Comparison of ENCODE assay signal across 13 cellular contexts in the genomic region with DNA sequence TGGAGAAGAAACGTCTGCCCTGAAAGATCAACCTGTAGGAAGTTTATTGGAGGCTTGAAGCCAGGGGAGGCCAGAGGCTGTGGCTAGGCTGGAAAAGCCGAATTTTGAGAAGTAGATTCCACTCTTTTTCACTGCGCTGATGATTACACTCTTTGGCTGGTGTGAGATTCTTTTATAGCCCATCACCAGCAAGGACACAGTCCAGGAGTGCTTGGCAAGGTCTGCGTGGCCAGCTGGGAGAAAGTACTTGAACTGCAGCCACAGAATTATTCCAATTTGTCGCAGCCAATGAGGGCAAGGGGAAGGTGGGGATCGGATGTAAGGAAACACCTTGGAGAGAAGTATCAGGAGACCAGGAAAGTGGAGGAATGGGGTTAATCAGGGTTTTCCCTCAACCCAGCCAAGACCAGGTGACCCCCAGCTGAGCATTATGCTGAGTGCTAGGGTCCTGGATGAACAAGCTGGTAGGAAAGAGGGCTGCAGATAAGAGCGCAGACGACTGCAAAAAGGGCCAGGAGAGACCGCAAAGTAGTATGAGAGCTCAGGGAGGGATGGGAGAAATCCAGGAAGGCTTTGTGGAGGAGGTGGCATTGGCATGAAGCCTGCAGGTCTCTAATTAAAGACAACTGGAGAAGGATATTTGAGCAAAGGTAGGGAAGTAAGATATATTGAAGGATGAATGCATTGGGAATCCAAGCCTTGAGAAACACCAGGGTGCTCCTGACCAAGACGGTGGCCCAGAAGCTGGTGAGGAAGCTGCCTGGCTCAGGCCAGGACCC. TPM values are rescaled to one million over a fixed set of nuclear protein-coding genes. Genes with fewer than 3 reads are reported as not detected.
DNase-seq lines count a peak whose midpoint lies in the region; ATAC-seq and TF ChIP-seq lines count a peak whose summit lies in the region.
"Had no signal": no experiment of that assay in that cellular context is flagged by ENCODE, and none has a peak within 500 bp of the region (broad histone marks: within the 10 kb centered on the region; RNA-seq: fewer than 3 reads in every experiment).

No MANE protein-coding gene starts in this region.

- H3K36me3 Mint-ChIP-seq in activated CD4-positive, alpha-beta T cell treated with anti-CD3 and anti-CD28 coated beads, Interleukin-2, amount 10 ng/mL, durations not matched to agents 24 days and 14 days (ENCODE audit: low read depth) = peaks cover 56% of the 10 kb centered on the region
- peaks cover 95% of the 10 kb centered on the region for H3K36me3 Mint-ChIP-seq in stimulated activated effector memory CD8-positive, alpha-beta T cell treated with anti-CD3 and anti-CD28 coated beads, Interleukin-12 subunit alpha, Interleukin-12 subunit beta, amount 100 ng/mL, for 72 hours

- peak overlapping the region; percentile 35; the same call in 1 of the 2 replicates for H3K27ac ChIP-seq in VCaP
- peak overlapping the region; percentile 53 to 57 for H3K27ac ChIP-seq in right atrium auricular region
- H3K27ac ChIP-seq: cardiac muscle cell, left lung, SJSA1, upper lobe of left lung had no signal

- H3K4me3 Mint-ChIP-seq in activated CD4-positive, alpha-beta T cell treated with anti-CD3 and anti-CD28 coated beads, Interleukin-2, amount 10 ng/mL, durations not matched to agents 24 days and 14 days = no peak overlapping the region
- no peak overlapping the region for H3K4me3 Mint-ChIP-seq in stimulated activated effector memory CD8-positive, alpha-beta T cell treated with anti-CD3 and anti-CD28 coated beads, Interleukin-12 subunit alpha, Interleukin-12 subunit beta, amount 100 ng/mL, for 72 hours

- H3K36me3 ChIP-seq in right atrium auricular region = peaks cover 31% of the 10 kb centered on the region
- H3K36me3 ChIP-seq: cardiac muscle cell had no signal

- POLR2A ChIA-PET in GM10248 (lab: Yijun Ruan, JAX) = no interaction called here

- no peak overlapping the region for H3K4me3 ChIP-seq in right atrium auricular region
- H3K4me3 ChIP-seq: cardiac muscle cell, left lung, SJSA1, upper lobe of left lung had no signal

- no peaks in the 10 kb centered on the region for H3K27me3 ChIP-seq in right atrium auricular region
- H3K27me3 ChIP-seq: cardiac muscle cell, left lung, SJSA1, upper lobe of left lung had no signal

- CTCF ChIA-PET in GM10248 (lab: Yijun Ruan, JAX) = interaction anchor here (0.7 to 2.3 kb wide), 6 partner anchors 12 to 56 kb away, joined by 3 to 9 read pairs (median 4); no protein-coding TSS in a partner anchor

- peaks cover 0 to 55% of the 10 kb centered on the region in 2 donors for H3K4me1 ChIP-seq in right atrium auricular region
- H3K4me1 ChIP-seq: SJSA1 had no signal

- intact Hi-C loops in activated CD4-positive, alpha-beta T cell treated with anti-CD3 and anti-CD28 coated beads, Interleukin-2, amount 10 ng/mL, durations not matched to agents 24 days and 14 days (cut with micrococcal nuclease) = no loop called here

- TF ChIP-seq CTCF in VCaP (conservative IDR thresholded peaks at IDR 0.05) (no peak), right atrium auricular region (IDR thresholded peaks at IDR 0.05) (no peak), GM10248 (IDR thresholded peaks at IDR 0.05; ENCODE audit: control extremely low read depth, extremely low read depth, low read depth, missing control alignments) (no peak)

- H3K27me3 Mint-ChIP-seq in activated CD4-positive, alpha-beta T cell treated with anti-CD3 and anti-CD28 coated beads, Interleukin-2, amount 10 ng/mL, durations not matched to agents 24 days and 14 days = no peaks in the 10 kb centered on the region

- H3K4me1 Mint-ChIP-seq in activated CD4-positive, alpha-beta T cell treated with anti-CD3 and anti-CD28 coated beads, Interleukin-2, amount 10 ng/mL, durations not matched to agents 24 days and 14 days = peaks cover 10% of the 10 kb centered on the region
- H3K4me1 Mint-ChIP-seq in stimulated activated effector memory CD8-positive, alpha-beta T cell treated with anti-CD3 and anti-CD28 coated beads, Interleukin-12 subunit alpha, Interleukin-12 subunit beta, amount 100 ng/mL, for 72 hours = peaks cover 31% of the 10 kb centered on the region

- peak overlapping the region; percentile 23 for H3K27ac Mint-ChIP-seq in activated CD4-positive, alpha-beta T cell treated with anti-CD3 and anti-CD28 coated beads, Interleukin-2, amount 10 ng/mL, durations not matched to agents 24 days and 14 days
- peak overlapping the region; percentile 90 for H3K27ac Mint-ChIP-seq in stimulated activated effector memory CD8-positive, alpha-beta T cell treated with anti-CD3 and anti-CD28 coated beads, Interleukin-12 subunit alpha, Interleukin-12 subunit beta, amount 100 ng/mL, for 72 hours

- no peaks in the 10 kb centered on the region for H3K9me3 Mint-ChIP-seq in activated CD4-positive, alpha-beta T cell treated with anti-CD3 and anti-CD28 coated beads, Interleukin-2, amount 10 ng/mL, durations not matched to agents 24 days and 14 days
- no peaks in the 10 kb centered on the region for H3K9me3 Mint-ChIP-seq in stimulated activated effector memory CD8-positive, alpha-beta T cell treated with anti-CD3 and anti-CD28 coated beads, Interleukin-12 subunit alpha, Interleukin-12 subunit beta, amount 100 ng/mL, for 72 hours

- no peak for ATAC-seq in stimulated activated effector memory CD8-positive, alpha-beta T cell treated with anti-CD3 and anti-CD28 coated beads, Interleukin-12 subunit alpha, Interleukin-12 subunit beta, amount 100 ng/mL, for 72 hours
- ATAC-seq: left lung had no signal

- DNase-seq in activated CD4-positive, alpha-beta T cell treated with anti-CD3 and anti-CD28 coated beads, Interleukin-2, amount 10 ng/mL, durations not matched to agents 24 days and 14 days = no peak
- no peak for DNase-seq in activated CD4-positive, alpha-beta T cell treated with anti-CD3 and anti-CD28 coated beads, Interleukin-2, amount 50 U/mL, for 48 hours
- DNase-seq in right atrium auricular region (ENCODE audit: low spot score) (no peak), NCI-H1930 (lab: John Stamatoyannopoulos, UW) (no peak), GM10248 (ENCODE audit: extremely low spot score) (no peak)
- DNase-seq in stimulated activated effector memory CD8-positive, alpha-beta T cell treated with anti-CD3 and anti-CD28 coated beads, Interleukin-12 subunit alpha, Interleukin-12 subunit beta, amount 100 ng/mL, for 72 hours (ENCODE audit: low spot score in 2 of 2) = no peak
- DNase-seq in stimulated activated CD4-positive, alpha-beta T cell treated with anti-CD3 and anti-CD28 coated beads, Interleukin-12 subunit alpha, Interleukin-12 subunit beta, amount 100 ng/mL, for 4 hours = no peak
- DNase-seq: ACHN, upper lobe of left lung had no signal

- H3K9me3 ChIP-seq in right atrium auricular region = no peaks in the 10 kb centered on the region
- H3K9me3 ChIP-seq: left lung, SJSA1, upper lobe of left lung had no signal

RNA-seq across cellular contexts. Expression of gene SYNE3, which starts 44.7 kb away (rescaled TPM):
- 45.2 and 46.3 TPM in 2 replicates for total RNA-seq in activated CD4-positive, alpha-beta T cell treated with anti-CD3 and anti-CD28 coated beads, Interleukin-2, amount 10 ng/mL, durations not matched to agents 24 days and 14 days
- 10 to 100 TPM in 1 of 2 donors, 1 to 10 TPM in 1; 8.2 to 13.2 TPM for total RNA-seq in right atrium auricular region
